ENCODE assay signal across 8 cellular contexts in the genomic region with DNA sequence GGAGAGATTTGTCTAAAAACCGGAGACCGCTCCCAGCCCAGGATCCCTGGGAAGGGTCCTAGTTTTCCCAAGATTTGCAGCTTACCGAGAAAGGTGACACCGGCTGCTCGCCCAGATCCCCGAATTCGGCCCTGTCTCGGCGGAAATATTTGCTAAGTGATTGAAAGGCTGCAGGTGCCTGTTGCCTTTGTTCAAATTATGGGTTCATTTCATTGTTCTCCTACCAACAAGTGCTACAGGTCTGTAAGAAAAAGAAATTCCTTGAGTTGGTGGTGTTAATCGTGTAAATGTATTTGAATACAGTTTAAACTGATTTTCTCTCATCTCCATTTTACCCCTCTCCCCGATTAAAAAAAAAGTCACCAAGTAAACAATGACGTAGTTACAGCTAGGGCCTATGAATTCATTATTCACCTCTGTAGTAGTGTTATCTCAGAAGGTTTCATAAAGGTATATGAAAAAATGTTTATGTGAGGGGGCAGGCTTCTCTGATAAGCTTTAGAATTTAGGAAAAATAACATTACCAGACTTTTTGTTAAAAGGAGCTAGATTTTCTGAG. TPM values are rescaled to one million over a fixed set of nuclear protein-coding genes. Genes with fewer than 3 reads are reported as not detected.
A peak's percentile ranks its signal among the peaks of the same experiment; 100 is the strongest.
DNase-seq lines count a peak whose midpoint lies in the region; ATAC-seq, FAIRE-seq and TF ChIP-seq lines count a peak whose summit lies in the region.

No MANE protein-coding gene starts in this region.

- peak in 2 of 5 donors; percentile 41 to 44 for DNase-seq in CD8-positive, alpha-beta memory T cell
- DNase-seq in T-helper 2 cell treated with Interferon-gamma antibody and Interleukin-4, amounts not matched to agents 5 μg/mL and 100 μg/mL, for 36 hours (ENCODE audit: low spot score): no peak
- DNase-seq in fibroblast of lung (ENCODE audit: low read depth in 2 of 2) (peak; percentile 39 to 46), pancreas (no peak), HuH-7 (ENCODE audit: low spot score) (no peak), SIG-M5 treated with dmso at 0.1 percent for 504 hours (lab: John Stamatoyannopoulos, UW; ENCODE audit: unreplicated experiment) (no peak)

- peak overlapping the region; percentile 52 for H2AFZ ChIP-seq in fibroblast of lung (ENCODE audit: low read length)

- no peak for FAIRE-seq in pancreas (lab: Jason Lieb, UNC)

- peak overlapping the region; percentile 87 for H3K27ac ChIP-seq in CD8-positive, alpha-beta memory T cell (ENCODE audit: low read depth, low read length)
- peak overlapping the region; percentile 15; the same call in 1 of the 2 replicates for H3K27ac ChIP-seq in HUES6 (ENCODE audit: low read depth, low read length)
- peak overlapping the region; percentile 92 for H3K27ac ChIP-seq in fibroblast of lung (ENCODE audit: insufficient read depth, low read length)
- peak overlapping the region; percentile 93 to 98 (median 96) for H3K27ac ChIP-seq in pancreas

- H3K27ac Mint-ChIP-seq in CD8-positive, alpha-beta memory T cell: peak overlapping the region; percentile 74 to 95 (median 86)
- peak overlapping the region; percentile 81 for H3K27ac Mint-ChIP-seq in T-helper 2 cell treated with Interferon-gamma antibody and Interleukin-4, amounts not matched to agents 5 μg/mL and 100 μg/mL, for 36 hours

- H3K4me1 ChIP-seq in CD8-positive, alpha-beta memory T cell (ENCODE audit: insufficient read depth, low read length): peaks cover 34% of the 10 kb centered on the region
- H3K4me1 ChIP-seq in HUES6 (ENCODE audit: control insufficient read depth, insufficient read depth, low read length): peaks cover 24% of the 10 kb centered on the region
- no peaks in the 10 kb centered on the region for H3K4me1 ChIP-seq in fibroblast of lung (ENCODE audit: control insufficient read depth, extremely low read depth, insufficient read depth, low read length)
- peaks cover 6 to 14% (median 14%) of the 10 kb centered on the region in 3 donors for H3K4me1 ChIP-seq in pancreas

- H3K9me3 Mint-ChIP-seq in CD8-positive, alpha-beta memory T cell: no peaks in the 10 kb centered on the region
- H3K9me3 Mint-ChIP-seq in T-helper 2 cell treated with Interferon-gamma antibody and Interleukin-4, amounts not matched to agents 5 μg/mL and 100 μg/mL, for 36 hours: no peaks in the 10 kb centered on the region

- intact Hi-C loops in pancreas (cut with DNase I): loop anchor here in 1 of 3 donors (5.0 kb wide), 1 partner anchor 105 kb away; no protein-coding TSS in a partner anchor

- WGBS in pancreas, 2 donors: 0% methylated on average over 12 of the region's 12 CpGs

- peak overlapping the region; percentile 87 for H3K4me2 ChIP-seq in fibroblast of lung (ENCODE audit: extremely low read depth, insufficient read depth, low read length)

- no peak for TF ChIP-seq CTCF in fibroblast of lung (conservative IDR thresholded peaks at IDR 0.05 in 1 of 2, IDR thresholded peaks at IDR 0.05 in 1 of 2; ENCODE audit: low read depth in 1 of 2, low read length in 2 of 2)
- TF ChIP-seq CTCF in pancreas (IDR thresholded peaks at IDR 0.05): no peak

- peaks cover 86% of the 10 kb centered on the region for H3K79me2 ChIP-seq in fibroblast of lung (ENCODE audit: control insufficient read depth, insufficient read depth, low read length)

- no peaks in the 10 kb centered on the region for H3K36me3 ChIP-seq in CD8-positive, alpha-beta memory T cell (ENCODE audit: insufficient read depth, low read length)
- no peaks in the 10 kb centered on the region; the same call in 1 of the 2 replicates for H3K36me3 ChIP-seq in HUES6 (ENCODE audit: control insufficient read depth, insufficient read depth, low read length)
- H3K36me3 ChIP-seq in fibroblast of lung (ENCODE audit: control insufficient read depth, insufficient read depth, low read length): no peaks in the 10 kb centered on the region
- no peaks in the 10 kb centered on the region for H3K36me3 ChIP-seq in pancreas

- H3K4me3 ChIP-seq in CD8-positive, alpha-beta memory T cell (ENCODE audit: low read length): peak overlapping the region; percentile 94
- H3K4me3 ChIP-seq in HUES6 (ENCODE audit: low read depth, low read length) (peak overlapping the region; percentile 95), fibroblast of lung (replicated peaks in 1 of 4; ENCODE audit: control extremely low read depth in 1 of 4, insufficient read depth in 1 of 4, low read depth in 3 of 4, low read length in 4 of 4) (peak overlapping the region; percentile 77 to 95 (median 89)), pancreas (peak overlapping the region; percentile 18 to 76 (median 70))

- peak overlapping the region; percentile 100 for H3K9ac ChIP-seq in HUES6 (ENCODE audit: low read length)
- peak overlapping the region; percentile 94 for H3K9ac ChIP-seq in fibroblast of lung (ENCODE audit: insufficient read depth, low read length)

- no peaks in the 10 kb centered on the region for H3K27me3 ChIP-seq in CD8-positive, alpha-beta memory T cell (ENCODE audit: insufficient read depth, low read length, poor library complexity, severe bottlenecking)
- H3K27me3 ChIP-seq in HUES6 (ENCODE audit: control insufficient read depth, insufficient read depth, low read length): no peaks in the 10 kb centered on the region
- H3K27me3 ChIP-seq in fibroblast of lung (ENCODE audit: control insufficient read depth, insufficient read depth, low read length): no peaks in the 10 kb centered on the region
- H3K27me3 ChIP-seq in pancreas: no peaks in the 10 kb centered on the region

- H3K27me3 Mint-ChIP-seq in CD8-positive, alpha-beta memory T cell: no peaks in the 10 kb centered on the region
- H3K27me3 Mint-ChIP-seq in T-helper 2 cell treated with Interferon-gamma antibody and Interleukin-4, amounts not matched to agents 5 μg/mL and 100 μg/mL, for 36 hours (ENCODE audit: low read depth): peaks cover 3% of the 10 kb centered on the region

- no peaks in the 10 kb centered on the region for H3K9me3 ChIP-seq in CD8-positive, alpha-beta memory T cell (ENCODE audit: low read length)
- H3K9me3 ChIP-seq in HUES6 (ENCODE audit: control insufficient read depth, insufficient read depth, low read depth, low read length): peaks cover 3% of the 10 kb centered on the region; the same call in 1 of the 2 replicates
- no peaks in the 10 kb centered on the region for H3K9me3 ChIP-seq in fibroblast of lung (ENCODE audit: control insufficient read depth, insufficient read depth, low read depth, low read length)
- H3K9me3 ChIP-seq in pancreas: no peaks in the 10 kb centered on the region

- POLR2A ChIA-PET in CD8-positive, alpha-beta memory T cell (lab: Charles Lee): interaction anchor here (0.6 to 3.5 kb wide), 7 partner anchors 17 to 1138 kb away, joined by 3 to 14 read pairs (median 3); a partner anchor contains a TSS

- H3K36me3 Mint-ChIP-seq in CD8-positive, alpha-beta memory T cell: peaks cover 0 to 11% (median 0%) of the 10 kb centered on the region in 3 donors
- H3K36me3 Mint-ChIP-seq in T-helper 2 cell treated with Interferon-gamma antibody and Interleukin-4, amounts not matched to agents 5 μg/mL and 100 μg/mL, for 36 hours (ENCODE audit: low read depth): peaks cover 19% of the 10 kb centered on the region

- ATAC-seq in pancreas (peak; percentile 35 to 61 (median 38)), HG03520 (IDR thresholded peaks at IDR 0.05; ENCODE audit: unreplicated experiment) (no peak)

- peaks cover 58 to 75% (median 62%) of the 10 kb centered on the region in 3 donors for H3K4me1 Mint-ChIP-seq in CD8-positive, alpha-beta memory T cell
- H3K4me1 Mint-ChIP-seq in T-helper 2 cell treated with Interferon-gamma antibody and Interleukin-4, amounts not matched to agents 5 μg/mL and 100 μg/mL, for 36 hours (ENCODE audit: low read depth): peaks cover 49% of the 10 kb centered on the region

- CTCF ChIA-PET in CD8-positive, alpha-beta memory T cell (lab: Charles Lee): interaction anchor here (0.7 to 1.5 kb wide), 7 partner anchors 9 to 296 kb away, joined by 3 to 5 read pairs (median 4); no protein-coding TSS in a partner anchor

- no peaks in the 10 kb centered on the region for H4K20me1 ChIP-seq in fibroblast of lung (ENCODE audit: control insufficient read depth, extremely low read depth, insufficient read depth, low read length)

- peak overlapping the region; percentile 80 to 94 (median 86) for H3K4me3 Mint-ChIP-seq in CD8-positive, alpha-beta memory T cell
- H3K4me3 Mint-ChIP-seq in T-helper 2 cell treated with Interferon-gamma antibody and Interleukin-4, amounts not matched to agents 5 μg/mL and 100 μg/mL, for 36 hours: peak overlapping the region; percentile 76

RNA-seq across cellular contexts. Expression of a gene that starts 1.0 kb away (rescaled TPM):
- total RNA-seq in CD8-positive, alpha-beta memory T cell: 10 to 100 TPM; 23.7 to 25.5 TPM
- 7.4 TPM for polyA plus RNA-seq in CD8-positive, alpha-beta memory T cell
- total RNA-seq in fibroblast of lung (56.5 and 67.5 TPM in 2 replicates), pancreas (10 to 100 TPM in 3 of 6 donors, 1 to 10 TPM in 3; 8.9 to 21.3 (median 11.4) TPM)
- polyA plus RNA-seq in fibroblast of lung (51.8 and 86.6 TPM in 2 replicates), pancreas (1 to 10 TPM; 2.7 to 7.9 TPM)
- polyA plus RNA-seq in fibroblast of lung (2012): 24.9 and 38.1 TPM in 2 replicates
- polyA minus RNA-seq in fibroblast of lung (ENCODE audit: low replicate concordance): 9.0 and 9.2 TPM in 2 replicates

RNA-seq across cellular contexts. Expression of a gene that starts 56.4 kb away (rescaled TPM):
- 10 to 100 TPM; 41.7 to 46.0 TPM for total RNA-seq in CD8-positive, alpha-beta memory T cell
- 51.9 TPM for polyA plus RNA-seq in CD8-positive, alpha-beta memory T cell
- total RNA-seq in fibroblast of lung (50.3 and 67.0 TPM in 2 replicates), pancreas (10 to 100 TPM; 26.5 to 56.9 (median 37.2) TPM)
- polyA plus RNA-seq in fibroblast of lung (33.8 and 39.9 TPM in 2 replicates), pancreas (10 to 100 TPM; 25.6 to 39.9 TPM)
- 17.4 and 25.1 TPM in 2 replicates for polyA plus RNA-seq in fibroblast of lung (2012)
- polyA minus RNA-seq in fibroblast of lung (ENCODE audit: low replicate concordance): 16.4 and 27.7 TPM in 2 replicates

Comparison
In these comparisons a context has a peak if more than half of its experiments do, and no peak if none do; other contexts are left out.
1. DNase-seq: peak in fibroblast of lung (2 of 2); none in T-helper 2 cell treated with Interferon-gamma antibody and Interleukin-4, amounts not matched to agents 5 μg/mL and 100 μg/mL, for 36 hours (single experiment), pancreas (0 of 6), HuH-7 (single experiment) and SIG-M5 treated with dmso at 0.1 percent for 504 hours (single experiment).
2. H3K27ac ChIP-seq: peak in every context shown above with its lines; median percentile 96 in pancreas; 92 in fibroblast of lung; 87 in CD8-positive, alpha-beta memory T cell; 15 in HUES6.
3. Peak in every context shown above with its lines, with median percentiles within 50 percentile points of each other: H3K4me3 ChIP-seq.